ENCODE assay signal across 11 cellular contexts in genomic region chr15:33104276-33104675, GRCh38.
DNase-seq lines count a peak whose midpoint lies in the region; ATAC-seq and TF ChIP-seq lines count a peak whose summit lies in the region.
"Had no signal": no experiment of that assay in that cellular context is flagged by ENCODE, and none has a peak within 500 bp of the region (broad histone marks: within the 10 kb centered on the region; RNA-seq: fewer than 3 reads in every experiment).

No MANE protein-coding gene starts in this region.

- no peak for TF ChIP-seq CTCF in activated CD8-positive, alpha-beta T cell treated with anti-CD3 and anti-CD28 coated beads for 36 hours (IDR thresholded peaks at IDR 0.05)
- no peak for TF ChIP-seq CTCF in uterus (IDR thresholded peaks at IDR 0.05)

- peaks cover 0 to 2% (median 0%) of the 10 kb centered on the region in 11 experiments; a peak in 1 of 22 replicates for H3K36me3 ChIP-seq in BLaER1 treated with 17β-estradiol and CSF1 and Interleukin-3, amounts not matched to agents 10 nM and 100 nM
- no peaks in the 10 kb centered on the region for H3K36me3 ChIP-seq in uterus

- peaks cover 4% of the 10 kb centered on the region for H3K9me3 Mint-ChIP-seq in activated CD8-positive, alpha-beta T cell treated with anti-CD3 and anti-CD28 coated beads for 36 hours
- peaks cover 0 to 6% (median 0%) of the 10 kb centered on the region in 6 donors for H3K9me3 Mint-ChIP-seq in immature natural killer cell
- H3K9me3 Mint-ChIP-seq: stimulated activated naive B cell treated with anti-CD40 and anti-IgM and Interleukin-4, amounts not matched to agents 10 μg/mL and 1 μg/mL and 100 μg/mL, for 72 hours had no signal

- peaks cover 0 to 100% (median 0%) of the 10 kb centered on the region in 11 experiments; a peak in 5 of 22 replicates for H4K20me1 ChIP-seq in BLaER1 treated with 17β-estradiol and CSF1 and Interleukin-3, amounts not matched to agents 10 nM and 100 nM

- peak; percentile 64 for ATAC-seq in activated CD8-positive, alpha-beta T cell treated with anti-CD3 and anti-CD28 coated beads for 36 hours
- ATAC-seq in HG02642 (IDR thresholded peaks at IDR 0.05; ENCODE audit: poor library complexity, unreplicated experiment) = no peak
- ATAC-seq: stimulated activated naive B cell treated with anti-CD40 and anti-IgM and Interleukin-4, amounts not matched to agents 10 μg/mL and 1 μg/mL and 100 μg/mL, for 72 hours had no signal

- CTCF ChIA-PET in activated CD8-positive, alpha-beta T cell treated with anti-CD3 and anti-CD28 coated beads for 36 hours (lab: Charles Lee) = interaction anchor here (0.7 to 3.1 kb wide), 2 partner anchors 18 kb away, joined by 3 to 13 read pairs; no protein-coding TSS in a partner anchor

- peaks cover 4% of the 10 kb centered on the region for H3K4me1 Mint-ChIP-seq in activated CD8-positive, alpha-beta T cell treated with anti-CD3 and anti-CD28 coated beads for 36 hours (ENCODE audit: low read depth)
- peaks cover 7 to 19% of the 10 kb centered on the region in 2 donors for H3K4me1 Mint-ChIP-seq in immature natural killer cell
- H3K4me1 Mint-ChIP-seq: stimulated activated naive B cell treated with anti-CD40 and anti-IgM and Interleukin-4, amounts not matched to agents 10 μg/mL and 1 μg/mL and 100 μg/mL, for 72 hours had no signal

- no peak overlapping the region for H3K4me3 ChIP-seq in BLaER1 treated with 17β-estradiol and CSF1 and Interleukin-3, amounts not matched to agents 10 nM and 100 nM
- H3K4me3 ChIP-seq in uterus = no peak overlapping the region

- POLR2A ChIA-PET in activated CD8-positive, alpha-beta T cell treated with anti-CD3 and anti-CD28 coated beads for 36 hours (lab: Charles Lee) = no interaction called here

- peak; percentile 78 for DNase-seq in HS-5 (ENCODE audit: low read depth)
- peak; percentile 50 for DNase-seq in activated CD8-positive, alpha-beta T cell treated with anti-CD3 and anti-CD28 coated beads for 36 hours
- peak in 1 of 3 donors; percentile 14 for DNase-seq in immature natural killer cell
- no peak for DNase-seq in NCI-H510A treated with DMSO at 0.1 percent for 48 hours (lab: John Stamatoyannopoulos, UW)
- no peak for DNase-seq in DMS 273 (lab: John Stamatoyannopoulos, UW; ENCODE audit: unreplicated experiment)
- DNase-seq in uterus = no peak
- DNase-seq: KG1; stimulated activated naive B cell treated with anti-CD40 and anti-IgM and Interleukin-4, amounts not matched to agents 10 μg/mL and 1 μg/mL and 100 μg/mL, for 72 hours had no signal

- no peak for TF ChIP-seq POLR2A in uterus (IDR thresholded peaks at IDR 0.05)

- H3K9ac ChIP-seq in BLaER1 treated with 17β-estradiol and CSF1 and Interleukin-3, amounts not matched to agents 10 nM and 100 nM = no peak overlapping the region

- H3K27ac Mint-ChIP-seq in activated CD8-positive, alpha-beta T cell treated with anti-CD3 and anti-CD28 coated beads for 36 hours = no peak overlapping the region
- peak overlapping the region in 3 of 6 donors; percentile 57 to 88 (median 76) for H3K27ac Mint-ChIP-seq in immature natural killer cell
- H3K27ac Mint-ChIP-seq: stimulated activated naive B cell treated with anti-CD40 and anti-IgM and Interleukin-4, amounts not matched to agents 10 μg/mL and 1 μg/mL and 100 μg/mL, for 72 hours had no signal

- no peak overlapping the region for H3K4me3 Mint-ChIP-seq in activated CD8-positive, alpha-beta T cell treated with anti-CD3 and anti-CD28 coated beads for 36 hours
- peak overlapping the region in 3 of 5 donors; percentile 36 to 65 (median 51) for H3K4me3 Mint-ChIP-seq in immature natural killer cell
- H3K4me3 Mint-ChIP-seq: stimulated activated naive B cell treated with anti-CD40 and anti-IgM and Interleukin-4, amounts not matched to agents 10 μg/mL and 1 μg/mL and 100 μg/mL, for 72 hours had no signal

- H3K4me1 ChIP-seq in BLaER1 treated with 17β-estradiol and CSF1 and Interleukin-3, amounts not matched to agents 10 nM and 100 nM = peaks cover 0 to 53% (median 9%) of the 10 kb centered on the region in 10 experiments; a peak in 13 of 20 replicates
- no peaks in the 10 kb centered on the region for H3K4me1 ChIP-seq in uterus

- peaks cover 0 to 4% (median 0%) of the 10 kb centered on the region in 11 experiments; a peak in 2 of 22 replicates for H3K9me3 ChIP-seq in BLaER1 treated with 17β-estradiol and CSF1 and Interleukin-3, amounts not matched to agents 10 nM and 100 nM (replicated peaks in 1 of 11)
- no peaks in the 10 kb centered on the region for H3K9me3 ChIP-seq in uterus

- peaks cover 1% of the 10 kb centered on the region for H3K27me3 Mint-ChIP-seq in activated CD8-positive, alpha-beta T cell treated with anti-CD3 and anti-CD28 coated beads for 36 hours
- H3K27me3 Mint-ChIP-seq in immature natural killer cell (ENCODE audit: low read depth in 3 of 3) = peaks cover 0 to 14% (median 3%) of the 10 kb centered on the region in 3 donors

- peak overlapping the region in 6 of 11 experiments; percentile 8 to 70 (median 36); a peak in 7 of 22 replicates for H3K4me2 ChIP-seq in BLaER1 treated with 17β-estradiol and CSF1 and Interleukin-3, amounts not matched to agents 10 nM and 100 nM

- H3K27ac ChIP-seq in BLaER1 treated with 17β-estradiol and CSF1 and Interleukin-3, amounts not matched to agents 10 nM and 100 nM = no peak overlapping the region
- H3K27ac ChIP-seq in uterus = no peak overlapping the region
- H3K27ac ChIP-seq: RWPE1 had no signal

- intact Hi-C loops in activated CD8-positive, alpha-beta T cell treated with anti-CD3 and anti-CD28 coated beads for 36 hours (cut with micrococcal nuclease) = no loop called here
- intact Hi-C loops in uterus (cut with DNase I; ENCODE audit: low total_unique reads) = no loop called here

- no peaks in the 10 kb centered on the region for H3K27me3 ChIP-seq in BLaER1 treated with 17β-estradiol and CSF1 and Interleukin-3, amounts not matched to agents 10 nM and 100 nM
- no peaks in the 10 kb centered on the region for H3K27me3 ChIP-seq in uterus

- H3K36me3 Mint-ChIP-seq in activated CD8-positive, alpha-beta T cell treated with anti-CD3 and anti-CD28 coated beads for 36 hours (ENCODE audit: low read depth) = no peaks in the 10 kb centered on the region
- H3K36me3 Mint-ChIP-seq in immature natural killer cell = no peaks in the 10 kb centered on the region
- H3K36me3 Mint-ChIP-seq: stimulated activated naive B cell treated with anti-CD40 and anti-IgM and Interleukin-4, amounts not matched to agents 10 μg/mL and 1 μg/mL and 100 μg/mL, for 72 hours had no signal

Comparison
In these comparisons a context has a peak if more than half of its experiments do, and no peak if none do; other contexts are left out.
1. DNase-seq: peak in HS-5 (single experiment) and activated CD8-positive, alpha-beta T cell treated with anti-CD3 and anti-CD28 coated beads for 36 hours (single experiment); none in NCI-H510A treated with DMSO at 0.1 percent for 48 hours (single experiment), DMS 273 (single experiment) and uterus (0 of 2).